ENCODE assay signal across 24 cellular contexts in genomic region chr6:156804402-156804801, GRCh38. TPM values are rescaled to one million over a fixed set of nuclear protein-coding genes. Genes with fewer than 3 reads are reported as not detected.
DNase-seq lines count a peak whose midpoint lies in the region; ATAC-seq and TF ChIP-seq lines count a peak whose summit lies in the region.
"Had no signal": no experiment of that assay in that cellular context is flagged by ENCODE, and none has a peak within 500 bp of the region (broad histone marks: within the 10 kb centered on the region; RNA-seq: fewer than 3 reads in every experiment).

No MANE protein-coding gene starts in this region.

- intact Hi-C loops in activated CD4-positive, alpha-beta T cell treated with anti-CD3 and anti-CD28 coated beads for 36 hours (cut with DNase I, micrococcal nuclease): no loop called here
- intact Hi-C loops in natural killer cell (cut with micrococcal nuclease): no loop called here

- peak; percentile 68 for ATAC-seq in activated CD4-positive, alpha-beta T cell treated with anti-CD3 and anti-CD28 coated beads for 36 hours
- ATAC-seq in natural killer cell (peak in 1 of 3 donors; percentile 22), HG03571 (IDR thresholded peaks at IDR 0.05; ENCODE audit: unreplicated experiment) (no peak)
- no peak for ATAC-seq in natural killer cell treated with Interleukin-12 subunit alpha and Interleukin-12 subunit beta and Interleukin-15 and Interleukin-18, amount 100 ng/mL, for 72 hours
- ATAC-seq in stimulated activated naive B cell treated with anti-CD40 and anti-IgM and Interleukin-4, amounts not matched to agents 10 μg/mL and 1 μg/mL and 100 μg/mL, for 72 hours (replicated peaks): peak; percentile 40 to 55

- POLR2A ChIA-PET in activated CD4-positive, alpha-beta T cell treated with anti-CD3 and anti-CD28 coated beads for 36 hours (lab: Charles Lee): no interaction called here

- no peak overlapping the region for H3K27ac Mint-ChIP-seq in activated CD4-positive, alpha-beta T cell treated with anti-CD3 and anti-CD28 coated beads for 36 hours
- peak overlapping the region; percentile 14 to 72 for H3K27ac Mint-ChIP-seq in natural killer cell
- no peak overlapping the region for H3K27ac Mint-ChIP-seq in natural killer cell treated with Interleukin-12 subunit alpha and Interleukin-12 subunit beta and Interleukin-15 and Interleukin-18, amount 100 ng/mL, for 72 hours
- peak overlapping the region; percentile 44 for H3K27ac Mint-ChIP-seq in activated naive CD8-positive, alpha-beta T cell treated with anti-CD3 and anti-CD28 coated beads for 36 hours
- H3K27ac Mint-ChIP-seq in stimulated activated naive B cell treated with anti-CD40 and anti-IgM and Interleukin-4, amounts not matched to agents 10 μg/mL and 1 μg/mL and 100 μg/mL, for 72 hours: peak overlapping the region; percentile 11

- DNase-seq in activated CD4-positive, alpha-beta T cell treated with anti-CD3 and anti-CD28 coated beads for 36 hours: peak; percentile 58
- no peak for DNase-seq in activated CD4-positive, alpha-beta T cell treated with anti-CD3 and anti-CD28 coated beads, Interleukin-2, amount 50 U/mL, for 1 hour
- DNase-seq in natural killer cell (no peak), D341Med (ENCODE audit: low spot score) (no peak)
- no peak for DNase-seq in natural killer cell treated with Interleukin-12 subunit alpha and Interleukin-12 subunit beta and Interleukin-15 and Interleukin-18, amount 100 ng/mL, for 72 hours (ENCODE audit: low spot score)
- peak; percentile 16 for DNase-seq in activated naive CD8-positive, alpha-beta T cell treated with anti-CD3 and anti-CD28 coated beads for 36 hours
- peak; percentile 20 for DNase-seq in stimulated activated naive B cell treated with anti-CD40 and anti-IgM and Interleukin-4, amounts not matched to agents 10 μg/mL and 1 μg/mL and 100 μg/mL, for 72 hours
- DNase-seq: 8988T; activated gamma-delta T cell; anterior cingulate cortex; CD4-positive, alpha-beta memory T cell; effector CD8-positive, alpha-beta T cell; erythroblast; head of caudate nucleus; kidney; NCI-H1417 treated with DMSO at 0.1 percent for 48 hours; NCI-H2107; NCI-H446; NCI-H82; nephron progenitor cell; stomach; SW 1271; thyroid gland had no signal

- peaks cover 4% of the 10 kb centered on the region for H3K9me3 Mint-ChIP-seq in activated CD4-positive, alpha-beta T cell treated with anti-CD3 and anti-CD28 coated beads for 36 hours (ENCODE audit: low read depth)
- H3K9me3 Mint-ChIP-seq in natural killer cell: no peaks in the 10 kb centered on the region
- H3K9me3 Mint-ChIP-seq in natural killer cell treated with Interleukin-12 subunit alpha and Interleukin-12 subunit beta and Interleukin-15 and Interleukin-18, amount 100 ng/mL, for 72 hours: peaks cover 2% of the 10 kb centered on the region
- peaks cover 10% of the 10 kb centered on the region for H3K9me3 Mint-ChIP-seq in activated naive CD8-positive, alpha-beta T cell treated with anti-CD3 and anti-CD28 coated beads for 36 hours
- H3K9me3 Mint-ChIP-seq in stimulated activated naive B cell treated with anti-CD40 and anti-IgM and Interleukin-4, amounts not matched to agents 10 μg/mL and 1 μg/mL and 100 μg/mL, for 72 hours: peaks cover 13 to 14% of the 10 kb centered on the region in 2 donors
- H3K9me3 Mint-ChIP-seq: CD4-positive, alpha-beta memory T cell; nephron progenitor cell had no signal

- CTCF ChIA-PET in activated CD4-positive, alpha-beta T cell treated with anti-CD3 and anti-CD28 coated beads for 36 hours (lab: Charles Lee): no interaction called here

- peaks cover 15% of the 10 kb centered on the region for H3K36me3 Mint-ChIP-seq in activated CD4-positive, alpha-beta T cell treated with anti-CD3 and anti-CD28 coated beads for 36 hours (ENCODE audit: low read depth)
- no peaks in the 10 kb centered on the region for H3K36me3 Mint-ChIP-seq in natural killer cell
- no peaks in the 10 kb centered on the region for H3K36me3 Mint-ChIP-seq in natural killer cell treated with Interleukin-12 subunit alpha and Interleukin-12 subunit beta and Interleukin-15 and Interleukin-18, amount 100 ng/mL, for 72 hours
- peaks cover 32% of the 10 kb centered on the region for H3K36me3 Mint-ChIP-seq in activated naive CD8-positive, alpha-beta T cell treated with anti-CD3 and anti-CD28 coated beads for 36 hours
- peaks cover 18 to 46% of the 10 kb centered on the region in 2 donors for H3K36me3 Mint-ChIP-seq in stimulated activated naive B cell treated with anti-CD40 and anti-IgM and Interleukin-4, amounts not matched to agents 10 μg/mL and 1 μg/mL and 100 μg/mL, for 72 hours

- TF ChIP-seq CTCF in natural killer cell (IDR thresholded peaks at IDR 0.05): no peak

- no peak overlapping the region for H3K4me3 Mint-ChIP-seq in activated CD4-positive, alpha-beta T cell treated with anti-CD3 and anti-CD28 coated beads for 36 hours
- no peak overlapping the region for H3K4me3 Mint-ChIP-seq in natural killer cell
- no peak overlapping the region for H3K4me3 Mint-ChIP-seq in natural killer cell treated with Interleukin-12 subunit alpha and Interleukin-12 subunit beta and Interleukin-15 and Interleukin-18, amount 100 ng/mL, for 72 hours
- no peak overlapping the region for H3K4me3 Mint-ChIP-seq in activated naive CD8-positive, alpha-beta T cell treated with anti-CD3 and anti-CD28 coated beads for 36 hours
- no peak overlapping the region for H3K4me3 Mint-ChIP-seq in stimulated activated naive B cell treated with anti-CD40 and anti-IgM and Interleukin-4, amounts not matched to agents 10 μg/mL and 1 μg/mL and 100 μg/mL, for 72 hours
- H3K4me3 Mint-ChIP-seq: nephron progenitor cell had no signal

- H3K27me3 Mint-ChIP-seq in activated CD4-positive, alpha-beta T cell treated with anti-CD3 and anti-CD28 coated beads for 36 hours: no peaks in the 10 kb centered on the region
- H3K27me3 Mint-ChIP-seq in natural killer cell (ENCODE audit: low read depth in 2 of 2): no peaks in the 10 kb centered on the region
- H3K27me3 Mint-ChIP-seq in natural killer cell treated with Interleukin-12 subunit alpha and Interleukin-12 subunit beta and Interleukin-15 and Interleukin-18, amount 100 ng/mL, for 72 hours: no peaks in the 10 kb centered on the region
- no peaks in the 10 kb centered on the region for H3K27me3 Mint-ChIP-seq in activated naive CD8-positive, alpha-beta T cell treated with anti-CD3 and anti-CD28 coated beads for 36 hours
- no peaks in the 10 kb centered on the region for H3K27me3 Mint-ChIP-seq in stimulated activated naive B cell treated with anti-CD40 and anti-IgM and Interleukin-4, amounts not matched to agents 10 μg/mL and 1 μg/mL and 100 μg/mL, for 72 hours
- H3K27me3 Mint-ChIP-seq: CD4-positive, alpha-beta memory T cell had no signal

- H3K4me1 Mint-ChIP-seq in activated CD4-positive, alpha-beta T cell treated with anti-CD3 and anti-CD28 coated beads for 36 hours: peaks cover 74% of the 10 kb centered on the region
- H3K4me1 Mint-ChIP-seq in natural killer cell: peaks cover 79 to 81% of the 10 kb centered on the region in 2 donors
- peaks cover 43 to 66% of the 10 kb centered on the region in 2 donors for H3K4me1 Mint-ChIP-seq in natural killer cell treated with Interleukin-12 subunit alpha and Interleukin-12 subunit beta and Interleukin-15 and Interleukin-18, amount 100 ng/mL, for 72 hours (ENCODE audit: low read depth in 2 of 2)
- H3K4me1 Mint-ChIP-seq in activated naive CD8-positive, alpha-beta T cell treated with anti-CD3 and anti-CD28 coated beads for 36 hours: peaks cover 67% of the 10 kb centered on the region
- H3K4me1 Mint-ChIP-seq in stimulated activated naive B cell treated with anti-CD40 and anti-IgM and Interleukin-4, amounts not matched to agents 10 μg/mL and 1 μg/mL and 100 μg/mL, for 72 hours: peaks cover 31 to 68% of the 10 kb centered on the region in 2 donors

RNA-seq across cellular contexts. Expression of gene ARID1B, which starts 27.2 kb away (rescaled TPM):
- 10 to 100 TPM; 42.2 to 53.6 TPM for total RNA-seq in activated CD4-positive, alpha-beta T cell treated with anti-CD3 and anti-CD28 coated beads for 36 hours
- 100 to 1,000 TPM; 180 to 201 (median 189) TPM for total RNA-seq in natural killer cell
- 100 to 1,000 TPM in 1 of 2 donors, 10 to 100 TPM in 1; 92.3 to 129 TPM for total RNA-seq in natural killer cell treated with Interleukin-12 subunit alpha and Interleukin-12 subunit beta and Interleukin-15 and Interleukin-18, amount 100 ng/mL, for 72 hours
- total RNA-seq in activated naive CD8-positive, alpha-beta T cell treated with anti-CD3 and anti-CD28 coated beads for 36 hours: 10 to 100 TPM; 40.6 to 41.5 TPM

Comparison
In these comparisons a context has a peak if more than half of its experiments do, and no peak if none do; other contexts are left out.
1. DNase-seq: peak in activated CD4-positive, alpha-beta T cell treated with anti-CD3 and anti-CD28 coated beads for 36 hours (single experiment), activated naive CD8-positive, alpha-beta T cell treated with anti-CD3 and anti-CD28 coated beads for 36 hours (single experiment) and stimulated activated naive B cell treated with anti-CD40 and anti-IgM and Interleukin-4, amounts not matched to agents 10 μg/mL and 1 μg/mL and 100 μg/mL, for 72 hours (single experiment); none in activated CD4-positive, alpha-beta T cell treated with anti-CD3 and anti-CD28 coated beads, Interleukin-2, amount 50 U/mL, for 1 hour (single experiment), natural killer cell (single experiment), natural killer cell treated with Interleukin-12 subunit alpha and Interleukin-12 subunit beta and Interleukin-15 and Interleukin-18, amount 100 ng/mL, for 72 hours (single experiment) and D341Med (single experiment).
2. H3K27ac Mint-ChIP-seq: peak in natural killer cell (2 of 2), activated naive CD8-positive, alpha-beta T cell treated with anti-CD3 and anti-CD28 coated beads for 36 hours (single experiment) and stimulated activated naive B cell treated with anti-CD40 and anti-IgM and Interleukin-4, amounts not matched to agents 10 μg/mL and 1 μg/mL and 100 μg/mL, for 72 hours (single experiment); none in activated CD4-positive, alpha-beta T cell treated with anti-CD3 and anti-CD28 coated beads for 36 hours (single experiment) and natural killer cell treated with Interleukin-12 subunit alpha and Interleukin-12 subunit beta and Interleukin-15 and Interleukin-18, amount 100 ng/mL, for 72 hours (0 of 2).
3. ATAC-seq: peak in activated CD4-positive, alpha-beta T cell treated with anti-CD3 and anti-CD28 coated beads for 36 hours (single experiment) and stimulated activated naive B cell treated with anti-CD40 and anti-IgM and Interleukin-4, amounts not matched to agents 10 μg/mL and 1 μg/mL and 100 μg/mL, for 72 hours (2 of 2); none in natural killer cell treated with Interleukin-12 subunit alpha and Interleukin-12 subunit beta and Interleukin-15 and Interleukin-18, amount 100 ng/mL, for 72 hours (0 of 2) and HG03571 (single experiment).